In genomic region chr2:213279961-213280360, GRCh38 we compare ENCODE assay signal across 1 cellular context.
TF ChIP-seq lines count a peak whose summit lies in the region.

No MANE protein-coding gene starts in this region.

TF ChIP-seq in SK-N-SH, 30 proteins besides CTCF, POLR2A, EP300 and RAD21 (continued from another document):
- TF ChIP-seq REST (IDR thresholded peaks at IDR 0.05; ENCODE audit: low read depth, low read length): no peak
- no peak for TF ChIP-seq FOXJ3 (CRISPR knock-in tag; IDR thresholded peaks at IDR 0.05)
- TF ChIP-seq RFX5 (IDR thresholded peaks at IDR 0.05; ENCODE audit: low read length): no peak
- no peak for TF ChIP-seq FOXM1 (IDR thresholded peaks at IDR 0.05; ENCODE audit: low read depth)
